ENCODE assay signal across 23 cellular contexts in genomic region chr17:47231866-47232265, GRCh38. TPM values are rescaled to one million over a fixed set of nuclear protein-coding genes. Genes with fewer than 3 reads are reported as not detected.
DNase-seq lines count a peak whose midpoint lies in the region; ATAC-seq and TF ChIP-seq lines count a peak whose summit lies in the region.
"Had no signal": no experiment of that assay in that cellular context is flagged by ENCODE, and none has a peak within 500 bp of the region (broad histone marks: within the 10 kb centered on the region; RNA-seq: fewer than 3 reads in every experiment).

No MANE protein-coding gene starts in this region.

- H3K36me3 Mint-ChIP-seq in dendritic cell treated with granulocyte-macrophage colony-stimulating factor and Interleukin-4, amounts not matched to agents 40 ng/mL and 50 ng/mL, for 4 days (ENCODE audit: low read depth): no peaks in the 10 kb centered on the region
- no peaks in the 10 kb centered on the region for H3K36me3 Mint-ChIP-seq in nephron progenitor cell (ENCODE audit: low read depth)
- H3K36me3 Mint-ChIP-seq: CD4-positive, CD25-positive, alpha-beta regulatory T cell; CD8-positive, alpha-beta T cell had no signal

- peaks cover 13 to 19% (median 16%) of the 10 kb centered on the region in 11 experiments for H3K9me3 ChIP-seq in BLaER1 treated with 17β-estradiol and CSF1 and Interleukin-3, amounts not matched to agents 10 nM and 100 nM (replicated peaks in 1 of 11)
- no peaks in the 10 kb centered on the region for H3K9me3 ChIP-seq in OCI-LY3 (ENCODE audit: insufficient read depth, low read length)
- H3K9me3 ChIP-seq: A549, BE2C, HAP-1 had no signal

- peaks cover 0 to 15% (median 0%) of the 10 kb centered on the region in 11 experiments; a peak in 8 of 22 replicates for H3K27me3 ChIP-seq in BLaER1 treated with 17β-estradiol and CSF1 and Interleukin-3, amounts not matched to agents 10 nM and 100 nM
- H3K27me3 ChIP-seq in OCI-LY3 (ENCODE audit: low read depth, low read length): no peaks in the 10 kb centered on the region
- no peaks in the 10 kb centered on the region for H3K27me3 ChIP-seq in H7 (ENCODE audit: control insufficient read depth, insufficient read depth, low read length)
- H3K27me3 ChIP-seq: BE2C had no signal

- no peak overlapping the region for H3K4me3 Mint-ChIP-seq in dendritic cell treated with granulocyte-macrophage colony-stimulating factor and Interleukin-4, amounts not matched to agents 40 ng/mL and 50 ng/mL, for 4 days
- H3K4me3 Mint-ChIP-seq in nephron progenitor cell: no peak overlapping the region
- H3K4me3 Mint-ChIP-seq: CD4-positive, CD25-positive, alpha-beta regulatory T cell; CD8-positive, alpha-beta T cell; HFFc6 had no signal

- H3K4me2 ChIP-seq in BLaER1 treated with 17β-estradiol and CSF1 and Interleukin-3, amounts not matched to agents 10 nM and 100 nM: peak overlapping the region in 7 of 11 experiments; percentile 84 to 98 (median 89); a peak in 8 of 22 replicates
- peak overlapping the region; percentile 99 for H3K4me2 ChIP-seq in OCI-LY3 (ENCODE audit: low read length)
- H3K4me2 ChIP-seq: A549 had no signal

- TF ChIP-seq CTCF in OCI-LY3 (IDR thresholded peaks at IDR 0.05; ENCODE audit: low read depth, low read length) (no peak), nephron progenitor cell (IDR thresholded peaks at IDR 0.05) (no peak)

- ATAC-seq in sciatic nerve: no peak
- ATAC-seq: A549; CD8-positive, alpha-beta T cell had no signal

- no peak overlapping the region for H3K27ac ChIP-seq in BLaER1 treated with 17β-estradiol and CSF1 and Interleukin-3, amounts not matched to agents 10 nM and 100 nM
- peak overlapping the region; percentile 22; the same call in 1 of the 2 replicates for H3K27ac ChIP-seq in OCI-LY3 (ENCODE audit: low read length)
- H3K27ac ChIP-seq: A549, C4-2B, GM23248 had no signal

- no peak overlapping the region for H2AFZ ChIP-seq in OCI-LY3 (ENCODE audit: low read depth, low read length)
- H2AFZ ChIP-seq: GM23248 had no signal

- no peak overlapping the region for H3K9ac ChIP-seq in BLaER1 treated with 17β-estradiol and CSF1 and Interleukin-3, amounts not matched to agents 10 nM and 100 nM
- H3K9ac ChIP-seq in OCI-LY3 (ENCODE audit: low read length): no peak overlapping the region
- H3K9ac ChIP-seq: GM23248 had no signal

- H3K27me3 Mint-ChIP-seq in dendritic cell treated with granulocyte-macrophage colony-stimulating factor and Interleukin-4, amounts not matched to agents 40 ng/mL and 50 ng/mL, for 4 days: peaks cover 9% of the 10 kb centered on the region
- peaks cover 6% of the 10 kb centered on the region for H3K27me3 Mint-ChIP-seq in nephron progenitor cell (ENCODE audit: low read depth, poor library complexity)

- H3K36me3 ChIP-seq in BLaER1 treated with 17β-estradiol and CSF1 and Interleukin-3, amounts not matched to agents 10 nM and 100 nM: peaks cover 0 to 6% (median 3%) of the 10 kb centered on the region in 11 experiments; a peak in 5 of 22 replicates
- H3K36me3 ChIP-seq in OCI-LY3 (replicated peaks; ENCODE audit: low read depth, low read length): no peaks in the 10 kb centered on the region
- H3K36me3 ChIP-seq in H7 (replicated peaks; ENCODE audit: control insufficient read depth, insufficient read depth, low read length): no peaks in the 10 kb centered on the region
- H3K36me3 ChIP-seq: BE2C, HAP-1 had no signal

- no peak overlapping the region for H3K4me3 ChIP-seq in BLaER1 treated with 17β-estradiol and CSF1 and Interleukin-3, amounts not matched to agents 10 nM and 100 nM
- H3K4me3 ChIP-seq in OCI-LY3 (ENCODE audit: low read length): peak overlapping the region; percentile 83; the same call in 1 of the 2 replicates
- H3K4me3 ChIP-seq in H7 (ENCODE audit: insufficient read depth, low read depth, low read length): no peak overlapping the region
- H3K4me3 ChIP-seq: A549, GM23248, HAP-1 had no signal

- DNase-seq in sciatic nerve (ENCODE audit: low spot score) (peak; percentile 23), nephron progenitor cell (no peak), NCI-H1930 (lab: John Stamatoyannopoulos, UW) (no peak), H7 (no peak)
- DNase-seq in stimulated activated CD4-positive, alpha-beta T cell treated with anti-CD3 and anti-CD28 coated beads, Interleukin-2, amount 100 ng/mL, for 24 hours: no peak
- DNase-seq: 8988T; ACHN; AML-193; BE2C; CD4-positive, CD25-positive, alpha-beta regulatory T cell; CD8-positive, alpha-beta T cell; DMS 273 treated with DMSO at 0.1 percent for 48 hours; DMS79; EL; GDM1; GM23248; HFFc6 had no signal

- intact Hi-C loops in dendritic cell treated with granulocyte-macrophage colony-stimulating factor and Interleukin-4, amounts not matched to agents 40 ng/mL and 50 ng/mL, for 4 days (cut with micrococcal nuclease): no loop called here
- intact Hi-C loops in sciatic nerve (cut with DNase I): loop anchor here (5.0 kb wide), 1 partner anchor 85 kb away; no protein-coding TSS in a partner anchor

- peak overlapping the region; percentile 53 for H3K27ac Mint-ChIP-seq in dendritic cell treated with granulocyte-macrophage colony-stimulating factor and Interleukin-4, amounts not matched to agents 40 ng/mL and 50 ng/mL, for 4 days
- no peak overlapping the region for H3K27ac Mint-ChIP-seq in nephron progenitor cell
- H3K27ac Mint-ChIP-seq: CD8-positive, alpha-beta T cell; HFFc6 had no signal

- peaks cover 5% of the 10 kb centered on the region for H3K9me3 Mint-ChIP-seq in dendritic cell treated with granulocyte-macrophage colony-stimulating factor and Interleukin-4, amounts not matched to agents 40 ng/mL and 50 ng/mL, for 4 days
- H3K9me3 Mint-ChIP-seq in nephron progenitor cell: no peaks in the 10 kb centered on the region
- H3K9me3 Mint-ChIP-seq: CD4-positive, CD25-positive, alpha-beta regulatory T cell; CD8-positive, alpha-beta T cell had no signal

- H3K79me2 ChIP-seq in OCI-LY3 (ENCODE audit: low read length): no peaks in the 10 kb centered on the region

- H4K20me1 ChIP-seq in BLaER1 treated with 17β-estradiol and CSF1 and Interleukin-3, amounts not matched to agents 10 nM and 100 nM: no peaks in the 10 kb centered on the region
- H4K20me1 ChIP-seq in OCI-LY3 (ENCODE audit: insufficient read depth, low read length): no peaks in the 10 kb centered on the region

- peaks cover 16 to 31% (median 28%) of the 10 kb centered on the region in 10 experiments for H3K4me1 ChIP-seq in BLaER1 treated with 17β-estradiol and CSF1 and Interleukin-3, amounts not matched to agents 10 nM and 100 nM
- peaks cover 27% of the 10 kb centered on the region for H3K4me1 ChIP-seq in OCI-LY3 (ENCODE audit: low read length)

- H3K4me1 Mint-ChIP-seq in dendritic cell treated with granulocyte-macrophage colony-stimulating factor and Interleukin-4, amounts not matched to agents 40 ng/mL and 50 ng/mL, for 4 days (ENCODE audit: low read depth): peaks cover 36% of the 10 kb centered on the region
- H3K4me1 Mint-ChIP-seq in nephron progenitor cell: peaks cover 45% of the 10 kb centered on the region

RNA-seq across cellular contexts. Expression of gene ITGB3, which starts 21.8 kb away (rescaled TPM):
- total RNA-seq in sciatic nerve: 30.2 TPM
- total RNA-seq in H7 (2014; rRNA removed; shearing (Covaris generic)): 0.07 and 0.35 TPM in 2 replicates
- total RNA-seq: CD8-positive, alpha-beta T cell had no signal

RNA-seq across cellular contexts. Expression of gene MYL4, which starts 22.7 kb away (rescaled TPM):
- total RNA-seq in sciatic nerve: 3.9 TPM
- not detected in 2 replicates for total RNA-seq in H7 (2014; rRNA removed; shearing (Covaris generic))
- total RNA-seq: CD4-positive, CD25-positive, alpha-beta regulatory T cell; CD8-positive, alpha-beta T cell; GM23248; HFFc6 had no signal

RNA-seq across cellular contexts. Expression of gene CDC27, which starts 42.8 kb away (rescaled TPM):
- 129 TPM for total RNA-seq in sciatic nerve
- 45.9 and 67.7 TPM in 2 replicates for total RNA-seq in H7 (2014; rRNA removed; shearing (Covaris generic))

Comparison
In these comparisons a context has a peak if more than half of its experiments do, and no peak if none do; other contexts are left out.
1. RNA of gene ITGB3, which starts 21.8 kb away (total RNA-seq): 30.2 TPM in sciatic nerve (single experiment); 0.07 to 0.35 TPM in H7; every median in the first group is over 10 times any median in the second.